1 cellular context compared by ENCODE assay signal in genomic region chr1:181062800-181063428, GRCh38.
A peak's percentile ranks its signal among the peaks of the same experiment; 100 is the strongest.
TF ChIP-seq lines count a peak whose summit lies in the region.

No MANE protein-coding gene starts in this region.

TF ChIP-seq in GM12878, 131 proteins besides CTCF, POLR2A, EP300 and RAD21 (continued from another document and continues in another):
- TF ChIP-seq MYC (IDR thresholded peaks at IDR 0.05; ENCODE audit: insufficient read depth, insufficient read length, insufficient replicate concordance, low read length, severe bottlenecking) (peak; percentile 72), SKIL (IDR thresholded peaks at IDR 0.05; ENCODE audit: low read depth, poor library complexity, severe bottlenecking) (no peak), ATF7 (IDR thresholded peaks at IDR 0.05; ENCODE audit: low read depth) (0 out of 2 replicates have a peak, but pooled peaks have one; percentile 19), SIN3A (IDR thresholded peaks at IDR 0.05; ENCODE audit: low read depth, low read length) (no peak), ZBTB33 (IDR thresholded peaks at IDR 0.05) (no peak), CBFB (IDR thresholded peaks at IDR 0.05; ENCODE audit: low read depth) (no peak; the same call in 1 of the 2 replicates), YBX1 (IDR thresholded peaks at IDR 0.05) (no peak), FOXM1 (IDR thresholded peaks at IDR 0.05; ENCODE audit: low read depth, low read length) (no peak), HSF1 (IDR thresholded peaks at IDR 0.05; ENCODE audit: low read depth, low read length) (no peak), HDGF (IDR thresholded peaks at IDR 0.05) (no peak), E2F8 (IDR thresholded peaks at IDR 0.05; ENCODE audit: low read depth, partially characterized antibody) (no peak), SMC3 (IDR thresholded peaks at IDR 0.05; ENCODE audit: borderline replicate concordance, low read length) (no peak), CHD4 (IDR thresholded peaks at IDR 0.05) (no peak), TCF3 (IDR thresholded peaks at IDR 0.05; ENCODE audit: borderline replicate concordance, insufficient read depth, low read depth, low read length) (peak; percentile 53; the same call in 1 of the 2 replicates), POLR2AphosphoS2 (IDR thresholded peaks at IDR 0.05; ENCODE audit: low read depth, low read length) (no peak), SMAD1 (IDR thresholded peaks at IDR 0.05; ENCODE audit: low read depth, partially characterized antibody) (no peak), NRF1 (conservative IDR thresholded peaks at IDR 0.05; ENCODE audit: low read depth, low read length) (no peak), ESRRA (IDR thresholded peaks at IDR 0.05; ENCODE audit: low read length) (no peak), CREM (IDR thresholded peaks at IDR 0.05; ENCODE audit: low read depth) (peak; percentile 23), LARP7 (IDR thresholded peaks at IDR 0.05) (peak; percentile 33; the same call in 1 of the 2 replicates), ELK1 (IDR thresholded peaks at IDR 0.05; ENCODE audit: low read depth, low read length) (no peak), CHD1 (IDR thresholded peaks at IDR 0.05; ENCODE audit: low read depth, low read length) (no peak), ZZZ3 (IDR thresholded peaks at IDR 0.05; ENCODE audit: control insufficient read depth, insufficient read length, low read depth) (no peak), CEBPB (IDR thresholded peaks at IDR 0.05; ENCODE audit: borderline replicate concordance in 1 of 2, low read depth in 2 of 2, low read length in 2 of 2) (no peak), RB1 (IDR thresholded peaks at IDR 0.05; ENCODE audit: borderline replicate concordance) (no peak), ETV6 (conservative IDR thresholded peaks at IDR 0.05 in 1 of 2, IDR thresholded peaks at IDR 0.05 in 1 of 2; ENCODE audit: borderline replicate concordance in 1 of 2, low read depth in 1 of 2) (peak in 1 of 2 experiments; percentile 74; a peak in 1 of 4 replicates), POLR2AphosphoS5 (IDR thresholded peaks at IDR 0.05; ENCODE audit: low read length) (no peak), NBN (IDR thresholded peaks at IDR 0.05) (no peak), IRF3 (IDR thresholded peaks at IDR 0.05) (no peak), E4F1 (IDR thresholded peaks at IDR 0.05; ENCODE audit: borderline replicate concordance, partially characterized antibody) (no peak), REST (IDR thresholded peaks at IDR 0.05; ENCODE audit: low read depth, low read length) (no peak), IRF4 (IDR thresholded peaks at IDR 0.05; ENCODE audit: low read depth, low read length) (peak; percentile 66; the same call in 1 of the 2 replicates), PAX8 (IDR thresholded peaks at IDR 0.05) (no peak), BACH1 (IDR thresholded peaks at IDR 0.05; ENCODE audit: borderline replicate concordance) (no peak), BHLHE40 (IDR thresholded peaks at IDR 0.05; ENCODE audit: borderline replicate concordance in 1 of 2, low read depth in 2 of 2, low read length in 1 of 2) (peak in 1 of 2 experiments; percentile 54; a peak in 3 of 4 replicates), BCL3 (IDR thresholded peaks at IDR 0.05; ENCODE audit: borderline replicate concordance, insufficient read depth, low read depth, low read length, poor library complexity, severe bottlenecking) (no peak), ZNF384 (IDR thresholded peaks at IDR 0.05; ENCODE audit: borderline replicate concordance, low read depth, low read length) (no peak), HDAC2 (IDR thresholded peaks at IDR 0.05) (no peak), CBX3 (IDR thresholded peaks at IDR 0.05; ENCODE audit: borderline replicate concordance, low read depth) (no peak), GATAD2B (conservative IDR thresholded peaks at IDR 0.05; ENCODE audit: low read depth) (no peak), TAF1 (IDR thresholded peaks at IDR 0.05; ENCODE audit: borderline replicate concordance, low read depth, low read length) (0 out of 2 replicates have a peak, but pooled peaks have one; percentile 22), E2F4 (IDR thresholded peaks at IDR 0.05; ENCODE audit: low read depth, low read length) (no peak), KLF5 (IDR thresholded peaks at IDR 0.05; ENCODE audit: partially characterized antibody) (peak; percentile 29), SUPT20H (IDR thresholded peaks at IDR 0.05; ENCODE audit: borderline replicate concordance, control insufficient read depth, low read depth, low read length) (no peak)
